ENCODE assay signal across 9 cellular contexts in the genomic region with DNA sequence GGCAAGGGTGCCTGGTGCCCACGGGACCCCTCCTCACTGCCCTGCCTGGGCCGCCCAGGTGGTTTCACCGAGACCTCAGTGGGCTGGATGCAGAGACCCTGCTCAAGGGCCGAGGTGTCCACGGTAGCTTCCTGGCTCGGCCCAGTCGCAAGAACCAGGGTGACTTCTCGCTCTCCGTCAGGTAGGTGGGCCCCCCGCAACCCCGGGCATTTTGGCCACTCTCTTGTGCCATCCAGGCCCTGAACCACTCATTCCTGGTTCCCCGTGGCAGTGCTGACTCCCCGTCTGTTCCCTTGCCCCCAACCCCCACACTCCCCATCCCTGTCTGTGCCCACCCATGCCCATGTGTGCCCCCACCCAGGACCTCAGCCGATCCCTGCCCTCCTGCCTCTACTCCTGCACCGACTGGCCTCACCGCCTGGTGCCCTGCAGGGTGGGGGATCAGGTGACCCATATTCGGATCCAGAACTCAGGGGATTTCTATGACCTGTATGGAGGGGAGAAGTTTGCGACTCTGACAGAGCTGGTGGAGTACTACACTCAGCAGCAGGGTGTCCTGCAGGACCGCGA. TPM values are rescaled to one million over a fixed set of nuclear protein-coding genes. Genes with fewer than 3 reads are reported as not detected.
DNase-seq lines count a peak whose midpoint lies in the region; ATAC-seq lines count a peak whose summit lies in the region.
"Had no signal": no experiment of that assay in that cellular context is flagged by ENCODE, and none has a peak within 500 bp of the region (broad histone marks: within the 10 kb centered on the region; RNA-seq: fewer than 3 reads in every experiment).

No MANE protein-coding gene starts in this region.

- no peaks in the 10 kb centered on the region for H3K27me3 ChIP-seq in mucosa of stomach (ENCODE audit: control insufficient read depth, insufficient read depth, low read length)

- 83% methylated on average over 20 of the region's 20 CpGs for WGBS in urinary bladder

- peak; percentile 77 for DNase-seq in cardiac septum (ENCODE audit: low spot score)
- DNase-seq in Right ventricle myocardium superior = no peak
- no peak for DNase-seq in NK-92 treated with Interleukin-12 subunit alpha and Interleukin-12 subunit beta, amount 100 ng/mL, for 24 hours (lab: John Stamatoyannopoulos, UW)
- no peak for DNase-seq in kidney tubule cell (ENCODE audit: low spot score)

- H3K4me1 ChIP-seq in mucosa of stomach (ENCODE audit: control insufficient read depth, insufficient read depth, low read length) = peaks cover 6% of the 10 kb centered on the region
- no peaks in the 10 kb centered on the region for H3K4me1 ChIP-seq in urinary bladder (ENCODE audit: insufficient read depth)

- ATAC-seq in Right ventricle myocardium superior (ENCODE audit: poor library complexity) (no peak), HG03095 (IDR thresholded peaks at IDR 0.05; ENCODE audit: unreplicated experiment) (no peak)

- intact Hi-C loops in cardiac septum (cut with DNase I) (no loop called here), Right ventricle myocardium superior (cut with DNase I) (no loop called here)

- H3K36me3 ChIP-seq in mucosa of stomach (ENCODE audit: control insufficient read depth, insufficient read depth, low read length) (peaks cover 5% of the 10 kb centered on the region), urinary bladder (ENCODE audit: insufficient read depth) (peaks cover 5% of the 10 kb centered on the region)

- H3K27ac ChIP-seq in angular gyrus (ENCODE audit: low read depth, low read length) (peak overlapping the region; percentile 17), urinary bladder (ENCODE audit: low read depth) (no peak overlapping the region)

- peak overlapping the region; percentile 53 for H3K9ac ChIP-seq in mucosa of stomach (ENCODE audit: low read length)

- no peak overlapping the region for H3K4me3 ChIP-seq in mucosa of stomach (ENCODE audit: low read length)
- H3K4me3 ChIP-seq in urinary bladder (ENCODE audit: low read depth, low read length) = peak overlapping the region; percentile 32

- no peaks in the 10 kb centered on the region for H3K9me3 ChIP-seq in mucosa of stomach (ENCODE audit: control insufficient read depth, low read length)

RNA-seq across cellular contexts. Expression of a gene that starts 0.5 kb away (rescaled TPM):
- total RNA-seq in cardiac septum = 7.0 TPM
- total RNA-seq in Right ventricle myocardium superior = 7.2 TPM
- 6.1 TPM for total RNA-seq in urinary bladder
- polyA plus RNA-seq in urinary bladder = 17.2 TPM

RNA-seq across cellular contexts. Expression of a gene that starts 7.8 kb away (rescaled TPM):
- 162 TPM for total RNA-seq in cardiac septum
- 251 TPM for total RNA-seq in Right ventricle myocardium superior
- total RNA-seq in urinary bladder = 182 TPM
- polyA plus RNA-seq in urinary bladder = 566 TPM

RNA-seq across cellular contexts. Expression of a gene that starts 8.0 kb away (rescaled TPM):
- total RNA-seq in cardiac septum (not detected), Right ventricle myocardium superior (not detected), urinary bladder (not detected)
- not detected for polyA plus RNA-seq in urinary bladder
- total RNA-seq: kidney epithelial cell had no signal

RNA-seq across cellular contexts. Expression of a gene that starts 18.8 kb away (rescaled TPM):
- 125 TPM for total RNA-seq in cardiac septum
- total RNA-seq in Right ventricle myocardium superior = 136 TPM
- 94.9 TPM for total RNA-seq in urinary bladder
- polyA plus RNA-seq in urinary bladder = 192 TPM

RNA-seq across cellular contexts. Expression of a gene that starts 19.1 kb away (rescaled TPM):
- total RNA-seq in cardiac septum (32.7 TPM), Right ventricle myocardium superior (39.0 TPM), urinary bladder (25.4 TPM)
- 25.9 TPM for polyA plus RNA-seq in urinary bladder
